8 cellular contexts compared by ENCODE assay signal in genomic region chr4:77052352-77052751, GRCh38. TPM values are rescaled to one million over a fixed set of nuclear protein-coding genes. Genes with fewer than 3 reads are reported as not detected.
A peak's percentile ranks its signal among the peaks of the same experiment; 100 is the strongest.
DNase-seq lines count a peak whose midpoint lies in the region; ATAC-seq and TF ChIP-seq lines count a peak whose summit lies in the region.

No MANE protein-coding gene starts in this region.

- no peaks in the 10 kb centered on the region for H3K9me3 ChIP-seq in lung (ENCODE audit: control insufficient read depth in 2 of 2, insufficient read depth in 1 of 2, low read length in 1 of 2)

- H3K27ac ChIP-seq in lung (ENCODE audit: low read depth in 1 of 2, low read length in 1 of 2): peak overlapping the region in 1 of 2 donors; percentile 22

- H3K4me3 ChIP-seq in lung: no peak overlapping the region

- no peaks in the 10 kb centered on the region for H3K9me3 Mint-ChIP-seq in brain

- no peaks in the 10 kb centered on the region for H3K27me3 Mint-ChIP-seq in brain

- peak overlapping the region in 3 of 5 experiments; percentile 2 to 84 (median 24) for H3K27ac Mint-ChIP-seq in brain

- no peak overlapping the region for H3K4me3 Mint-ChIP-seq in brain

- peaks cover 30% of the 10 kb centered on the region for H3K4me1 Mint-ChIP-seq in brain

- H3K36me3 Mint-ChIP-seq in brain: peaks cover 83% of the 10 kb centered on the region

- DNase-seq in D341Med (ENCODE audit: low spot score) (peak; percentile 56), HT-29 (ENCODE audit: low spot score) (peak; percentile 79), UCSD-AML1 (lab: John Stamatoyannopoulos, UW; ENCODE audit: unreplicated experiment) (peak; percentile 54), lung (ENCODE audit: low spot score) (peak; percentile 42)
- DNase-seq in stimulated activated naive CD8-positive, alpha-beta T cell treated with anti-CD3 and anti-CD28 coated beads, Interleukin-15, Interleukin-2, amounts not matched to agents 100 U/mL and 50 U/mL, for 24 hours: peak; percentile 77

- 74 to 87% methylated on average over 3 of the region's 3 CpGs for WGBS in lung, 2 donors

- H3K36me3 ChIP-seq in lung (ENCODE audit: control insufficient read depth in 2 of 2, insufficient read depth in 2 of 2, low read length in 2 of 2): peaks cover 10 to 21% of the 10 kb centered on the region in 2 donors

- TF ChIP-seq CTCF in brain (conservative IDR thresholded peaks at IDR 0.05) (peak; percentile 34 to 42), lung (IDR thresholded peaks at IDR 0.05; ENCODE audit: control extremely low read depth, extremely low read depth) (peak; percentile 21)

- H3K4me1 ChIP-seq in lung (ENCODE audit: control insufficient read depth in 2 of 2, insufficient read depth in 2 of 2, low read length in 2 of 2): peaks cover 0 to 3% of the 10 kb centered on the region in 2 donors

- ATAC-seq in lung (ENCODE audit: insufficient read depth, low FRiP score) (no peak), HG03097 (IDR thresholded peaks at IDR 0.05; ENCODE audit: low FRiP score, unreplicated experiment) (no peak), HG02610 (IDR thresholded peaks at IDR 0.05; ENCODE audit: unreplicated experiment) (no peak)
- ATAC-seq in stimulated activated naive CD8-positive, alpha-beta T cell treated with anti-CD3 and anti-CD28 coated beads, Interleukin-15, Interleukin-2, amounts not matched to agents 100 U/mL and 50 U/mL, for 24 hours: peak; percentile 40

- no peaks in the 10 kb centered on the region for H3K27me3 ChIP-seq in lung (ENCODE audit: control insufficient read depth, insufficient read depth)

RNA-seq across cellular contexts. Expression of gene CCNI, which starts 23.4 kb away (rescaled TPM):
- total RNA-seq in HT-29 (2014; rRNA removed; shearing (Covaris generic)): 92.6 and 116 TPM in 2 replicates
- polyA plus RNA-seq in brain (ENCODE audit: insufficient read depth, low read depth, low replicate concordance): 439 TPM
- 100 to 1,000 TPM; 194 to 313 TPM for total RNA-seq in lung
- polyA plus RNA-seq in lung: 100 to 1,000 TPM in 1 of 2 donors, 10 to 100 TPM in 1; 62.8 to 106 TPM
